ENCODE assay signal across 11 cellular contexts in genomic region chr12:62794218-62794583, GRCh38.
DNase-seq lines count a peak whose midpoint lies in the region; ATAC-seq, FAIRE-seq and TF ChIP-seq lines count a peak whose summit lies in the region.
"Had no signal": no experiment of that assay in that cellular context is flagged by ENCODE, and none has a peak within 500 bp of the region (broad histone marks: within the 10 kb centered on the region; RNA-seq: fewer than 3 reads in every experiment).

No MANE protein-coding gene starts in this region.

- 25% methylated on average over 1 of the region's 1 CpG for WGBS in right cardiac atrium
- 0% methylated on average over 1 of the region's 1 CpG for WGBS in K562 (ENCODE audit: insufficient coverage, low coverage, missing lambda C conversion rate)

- intact Hi-C loops in left ventricle myocardium inferior (cut with micrococcal nuclease) (loop anchor here (5.0 to 10.0 kb wide), 2 partner anchors 192 to 359 kb away; no protein-coding TSS in a partner anchor), right cardiac atrium (cut with DNase I) (loop anchor here in 2 of 4 donors (2.0 to 5.0 kb wide), 3 partner anchors 192 to 213 kb away; no protein-coding TSS in a partner anchor), K562 (cut with micrococcal nuclease) (loop anchor here (1.0 kb wide), 3 partner anchors 192 to 356 kb away; no protein-coding TSS in a partner anchor)

- H3K27me3 ChIP-seq in left ventricle myocardium inferior (ENCODE audit: low read depth) (no peaks in the 10 kb centered on the region), right cardiac atrium (ENCODE audit: control insufficient read depth, insufficient read depth) (no peaks in the 10 kb centered on the region), K562 (ENCODE audit: control insufficient read depth in 2 of 2, insufficient read depth in 2 of 2, low read length in 2 of 2) (no peaks in the 10 kb centered on the region), MM.1S (replicated peaks; ENCODE audit: insufficient read depth, low read length) (no peaks in the 10 kb centered on the region)
- H3K27me3 ChIP-seq: cardiac muscle cell had no signal

- TF ChIP-seq POLR2A in K562 (conservative IDR thresholded peaks at IDR 0.05) = no peak

- BruUV-seq in K562 (replicated peaks; lab: Mats Ljungman, UMichigan) = no TSS peak

- no peak overlapping the region for H3K9ac ChIP-seq in K562 (ENCODE audit: insufficient read depth in 1 of 2, low read depth in 2 of 2, low read length in 2 of 2)
- H3K9ac ChIP-seq in MM.1S (ENCODE audit: low read length) = no peak overlapping the region

- peaks cover 27% of the 10 kb centered on the region for H3K4me1 Mint-ChIP-seq in mesothelial cell of epicardium

- DNase-seq in left ventricle myocardium inferior (no peak), right cardiac atrium (no peak), K562 (ENCODE audit: extremely low read depth in 1 of 4, low spot score in 3 of 4) (no peak), mesothelial cell of epicardium (ENCODE audit: low spot score in 2 of 2, unreplicated experiment in 2 of 2) (no peak), SK-N-DZ (ENCODE audit: low spot score) (no peak), MM.1S (no peak), caudate nucleus (lab: John Stamatoyannopoulos, UW) (no peak)

- H3K4me3 Mint-ChIP-seq in mesothelial cell of epicardium = no peak overlapping the region
- H3K4me3 Mint-ChIP-seq: activated naive CD8-positive, alpha-beta T cell treated with anti-CD3 and anti-CD28 coated beads for 36 hours had no signal

- TF ChIP-seq EP300 in K562 (IDR thresholded peaks at IDR 0.05; ENCODE audit: low read length) = no peak

- H3K4me3 ChIP-seq in left ventricle myocardium inferior (no peak overlapping the region), right cardiac atrium (ENCODE audit: low read length) (no peak overlapping the region), K562 (no peak overlapping the region), MM.1S (ENCODE audit: low read length) (no peak overlapping the region)
- H3K4me3 ChIP-seq: cardiac muscle cell had no signal

- POLR2A ChIA-PET in K562 (lab: Yijun Ruan, JAX) = interaction anchor here (0.7 kb wide), 2 partner anchors 284 to 381 kb away, joined by 3 read pairs; no protein-coding TSS in a partner anchor

- H3K27me3 Mint-ChIP-seq in mesothelial cell of epicardium (ENCODE audit: low read depth) = no peaks in the 10 kb centered on the region

- ATAC-seq in right cardiac atrium (no peak), K562 (no peak), GM19328 (IDR thresholded peaks at IDR 0.05; ENCODE audit: unreplicated experiment) (no peak)

- CTCF ChIA-PET in K562 (lab: Yijun Ruan, JAX; ENCODE audit: low intra/inter-chr PET ratio) = interaction anchor here (0.7 to 3.0 kb wide), 5 partner anchors 141 to 356 kb away, joined by 3 to 33 read pairs (median 3); partner anchors contain the start of gene PPM1H

- no peaks in the 10 kb centered on the region for H3K36me3 Mint-ChIP-seq in mesothelial cell of epicardium
- H3K36me3 Mint-ChIP-seq: activated naive CD8-positive, alpha-beta T cell treated with anti-CD3 and anti-CD28 coated beads for 36 hours had no signal

- no peak for TF ChIP-seq RAD21 in K562 (CRISPR knock-in tag; conservative IDR thresholded peaks at IDR 0.05 in 1 of 2, IDR thresholded peaks at IDR 0.05 in 1 of 2)

- H3K9me3 Mint-ChIP-seq in mesothelial cell of epicardium = no peaks in the 10 kb centered on the region
- H3K9me3 Mint-ChIP-seq: activated naive CD8-positive, alpha-beta T cell treated with anti-CD3 and anti-CD28 coated beads for 36 hours had no signal

- peaks cover 38% of the 10 kb centered on the region for H3K4me1 ChIP-seq in left ventricle myocardium inferior
- H3K4me1 ChIP-seq in right cardiac atrium (ENCODE audit: control insufficient read depth, insufficient read depth, low read length) = no peaks in the 10 kb centered on the region
- no peaks in the 10 kb centered on the region for H3K4me1 ChIP-seq in K562 (replicated peaks in 1 of 2; ENCODE audit: control insufficient read depth in 2 of 2, insufficient read depth in 2 of 2, low read length in 2 of 2)
- no peaks in the 10 kb centered on the region; the same call in 1 of the 2 replicates for H3K4me1 ChIP-seq in MM.1S (ENCODE audit: low read length)

- in situ Hi-C loops in K562 (cut with MboI) = loop anchor here (5.0 kb wide), 1 partner anchor 357 kb away; no protein-coding TSS in a partner anchor

- H3K36me3 ChIP-seq in left ventricle myocardium inferior = no peaks in the 10 kb centered on the region
- peaks cover 8% of the 10 kb centered on the region; the same call in 1 of the 3 replicates for H3K36me3 ChIP-seq in K562 (ENCODE audit: control insufficient read depth, insufficient read depth, low read length)
- no peaks in the 10 kb centered on the region for H3K36me3 ChIP-seq in MM.1S (replicated peaks; ENCODE audit: insufficient read depth, low read length)
- H3K36me3 ChIP-seq: cardiac muscle cell had no signal

- no peak for TF ChIP-seq CTCF in left ventricle myocardium inferior (IDR thresholded peaks at IDR 0.05; ENCODE audit: borderline replicate concordance)
- TF ChIP-seq CTCF in K562 (IDR thresholded peaks at IDR 0.05 in 2 of 3, conservative IDR thresholded peaks at IDR 0.05 in 1 of 3; ENCODE audit: insufficient read depth in 2 of 3, low read depth in 1 of 3, low read length in 3 of 3) = no peak
- peak; percentile 61 for TF ChIP-seq CTCF in mesothelial cell of epicardium (IDR thresholded peaks at IDR 0.05; ENCODE audit: unreplicated experiment)
- no peak for TF ChIP-seq CTCF in MM.1S (IDR thresholded peaks at IDR 0.05; ENCODE audit: low read length)

- H3K27ac Mint-ChIP-seq in mesothelial cell of epicardium = no peak overlapping the region
- H3K27ac Mint-ChIP-seq: activated naive CD8-positive, alpha-beta T cell treated with anti-CD3 and anti-CD28 coated beads for 36 hours had no signal

- no peaks in the 10 kb centered on the region for H3K79me2 ChIP-seq in K562 (ENCODE audit: control insufficient read depth, insufficient read depth, low read length)
- no peaks in the 10 kb centered on the region for H3K79me2 ChIP-seq in MM.1S (ENCODE audit: low read length)

- no peaks in the 10 kb centered on the region for H3K9me2 ChIP-seq in MM.1S (replicated peaks; ENCODE audit: insufficient read depth, low read length)

- H2AFZ ChIP-seq in K562 (ENCODE audit: low read depth, low read length) (peak overlapping the region; percentile 27; the same call in 1 of the 2 replicates), MM.1S (ENCODE audit: low read length) (no peak overlapping the region)

- FAIRE-seq in K562 (lab: Jason Lieb, UNC) = no peak
- FAIRE-seq: small intestine had no signal

- H3F3A ChIP-seq in MM.1S (ENCODE audit: insufficient read depth, low read length) = no peaks in the 10 kb centered on the region

- H3K27ac ChIP-seq in left ventricle myocardium inferior (replicated peaks) (peak overlapping the region; percentile 64), right cardiac atrium (ENCODE audit: low read length) (no peak overlapping the region), K562 (ENCODE audit: extremely low read depth, low read depth, low read length) (no peak overlapping the region), MM.1S (ENCODE audit: low read length) (no peak overlapping the region), caudate nucleus (ENCODE audit: low read depth, low read length) (no peak overlapping the region)
- H3K27ac ChIP-seq: cardiac muscle cell had no signal

- no peak overlapping the region for H3K4me2 ChIP-seq in K562 (ENCODE audit: insufficient read depth, low read length)
- no peak overlapping the region for H3K4me2 ChIP-seq in MM.1S (ENCODE audit: low read depth, low read length)

- no peaks in the 10 kb centered on the region for H4K20me1 ChIP-seq in K562 (replicated peaks; ENCODE audit: control insufficient read depth, insufficient read depth, low read length)
- H4K20me1 ChIP-seq in MM.1S (ENCODE audit: insufficient read depth, low read length) = no peaks in the 10 kb centered on the region

- H3K9me3 ChIP-seq in left ventricle myocardium inferior (replicated peaks) = no peaks in the 10 kb centered on the region
- no peaks in the 10 kb centered on the region for H3K9me3 ChIP-seq in right cardiac atrium (ENCODE audit: control insufficient read depth, low read length)
- H3K9me3 ChIP-seq in K562 (replicated peaks; ENCODE audit: control insufficient read depth, insufficient read depth, low read depth, low read length) = no peaks in the 10 kb centered on the region
- H3K9me3 ChIP-seq in MM.1S (replicated peaks; ENCODE audit: insufficient read depth, low read length) = no peaks in the 10 kb centered on the region

- no peaks in the 10 kb centered on the region for H3K9me1 ChIP-seq in K562 (ENCODE audit: control insufficient read depth, insufficient read depth, low read length)

TF ChIP-seq in K562, 482 proteins besides CTCF, POLR2A, EP300 and RAD21:
- TF ChIP-seq HNRNPUL1 (IDR thresholded peaks at IDR 0.05; ENCODE audit: low read length) = no peak
- 0 out of 2 replicates have a peak, but pooled peaks have one; percentile 18 for TF ChIP-seq HMBOX1 (IDR thresholded peaks at IDR 0.05)
- TF ChIP-seq MTA1 (IDR thresholded peaks at IDR 0.05; ENCODE audit: borderline replicate concordance) = no peak
